ENCODE assay signal across 17 cellular contexts in the genomic region with DNA sequence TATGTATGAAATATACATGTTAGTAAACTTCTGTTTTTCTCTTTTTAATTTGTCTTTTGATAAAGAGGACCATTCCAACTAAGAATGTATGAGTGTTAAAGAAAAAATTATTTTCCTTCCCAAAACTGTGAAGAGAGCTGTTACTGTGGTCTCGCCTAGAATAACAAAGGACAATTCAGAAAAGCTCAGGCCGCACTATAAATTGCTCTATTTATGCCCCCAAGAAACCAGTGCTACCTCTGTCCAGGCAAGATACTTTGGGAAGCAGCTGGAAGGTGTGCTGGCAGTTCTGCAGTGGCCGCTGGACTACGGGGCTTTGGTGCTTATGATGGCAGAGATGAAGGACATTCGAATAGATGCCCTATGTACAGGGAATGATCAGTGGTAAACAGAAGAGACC.
DNase-seq lines count a peak whose midpoint lies in the region; ATAC-seq and TF ChIP-seq lines count a peak whose summit lies in the region.
"Had no signal": no experiment of that assay in that cellular context is flagged by ENCODE, and none has a peak within 500 bp of the region (broad histone marks: within the 10 kb centered on the region; RNA-seq: fewer than 3 reads in every experiment).

No MANE protein-coding gene starts in this region.

- H4K8ac ChIP-seq in mesenchymal stem cell (ENCODE audit: low read length): no peak overlapping the region

- no peak overlapping the region for H3K14ac ChIP-seq in mesenchymal stem cell (ENCODE audit: low read length in 2 of 2)

- H3K4me3 ChIP-seq in right atrium auricular region (no peak overlapping the region), mesenchymal stem cell (ENCODE audit: insufficient read depth in 1 of 2, low read depth in 1 of 2, low read length in 2 of 2) (no peak overlapping the region), urinary bladder (ENCODE audit: low read depth, low read length) (no peak overlapping the region)
- H3K4me3 ChIP-seq: hepatocyte, pancreas had no signal

- H3K4me1 ChIP-seq in right atrium auricular region (peaks cover 0 to 33% of the 10 kb centered on the region in 2 donors), mesenchymal stem cell (ENCODE audit: control insufficient read depth, insufficient read depth, low read depth, low read length) (peaks cover 2% of the 10 kb centered on the region), urinary bladder (ENCODE audit: insufficient read depth) (no peaks in the 10 kb centered on the region)
- H3K4me1 ChIP-seq: pancreas had no signal

- intact Hi-C loops in Right ventricle myocardium superior (cut with DNase I): no loop called here
- intact Hi-C loops in dendritic cell treated with granulocyte-macrophage colony-stimulating factor and Interleukin-4, amounts not matched to agents 40 ng/mL and 50 ng/mL, for 4 days (cut with micrococcal nuclease): no loop called here

- no peak for TF ChIP-seq CTCF in right atrium auricular region (IDR thresholded peaks at IDR 0.05)

- peak; percentile 32 for ATAC-seq in Right ventricle myocardium superior (ENCODE audit: poor library complexity)
- no peak for ATAC-seq in HG03460 (IDR thresholded peaks at IDR 0.05; ENCODE audit: unreplicated experiment)
- ATAC-seq: activated CD4-positive, CD25-positive, alpha-beta regulatory T cell treated with anti-CD3 and anti-CD28 coated beads, Interleukin-2, amount 50 U/mL, for 24 hours; activated CD8-positive, alpha-beta T cell treated with anti-CD3 and anti-CD28 coated beads, Interleukin-2, amount 10 ng/mL, durations not matched to agents 7 days and 5 days; naive thymus-derived CD8-positive, alpha-beta T cell had no signal

- peak overlapping the region in 1 of 2 experiments; percentile 50 for H3K18ac ChIP-seq in mesenchymal stem cell (ENCODE audit: low read depth in 1 of 2, low read length in 2 of 2)

- H3K27me3 ChIP-seq in right atrium auricular region: no peaks in the 10 kb centered on the region
- H3K27me3 ChIP-seq in mesenchymal stem cell (ENCODE audit: control insufficient read depth in 1 of 2, insufficient read depth in 1 of 2, low read length in 2 of 2): no peaks in the 10 kb centered on the region
- H3K27me3 ChIP-seq: hepatocyte, pancreas had no signal

- no peaks in the 10 kb centered on the region for H3K9me3 Mint-ChIP-seq in dendritic cell treated with granulocyte-macrophage colony-stimulating factor and Interleukin-4, amounts not matched to agents 40 ng/mL and 50 ng/mL, for 4 days
- H3K9me3 Mint-ChIP-seq: naive thymus-derived CD8-positive, alpha-beta T cell had no signal

- H3K4me1 Mint-ChIP-seq in dendritic cell treated with granulocyte-macrophage colony-stimulating factor and Interleukin-4, amounts not matched to agents 40 ng/mL and 50 ng/mL, for 4 days (ENCODE audit: low read depth): peaks cover 12% of the 10 kb centered on the region
- H3K4me1 Mint-ChIP-seq: immature natural killer cell; naive thymus-derived CD8-positive, alpha-beta T cell had no signal

- H3K4ac ChIP-seq in mesenchymal stem cell (ENCODE audit: low read depth in 1 of 2, low read length in 2 of 2): peak overlapping the region; percentile 33 to 47

- peaks cover 8% of the 10 kb centered on the region for H3K79me1 ChIP-seq in mesenchymal stem cell (replicated peaks; ENCODE audit: low read length, poor library complexity, severe bottlenecking)

- no peak overlapping the region for H2BK120ac ChIP-seq in mesenchymal stem cell (ENCODE audit: low read depth, low read length)

- H3K27me3 Mint-ChIP-seq in dendritic cell treated with granulocyte-macrophage colony-stimulating factor and Interleukin-4, amounts not matched to agents 40 ng/mL and 50 ng/mL, for 4 days: no peaks in the 10 kb centered on the region

- no peak overlapping the region for H3K4me3 Mint-ChIP-seq in dendritic cell treated with granulocyte-macrophage colony-stimulating factor and Interleukin-4, amounts not matched to agents 40 ng/mL and 50 ng/mL, for 4 days
- H3K4me3 Mint-ChIP-seq: activated CD8-positive, alpha-beta T cell treated with anti-CD3 and anti-CD28 coated beads, Interleukin-2, amount 10 ng/mL, durations not matched to agents 7 days and 5 days; immature natural killer cell; naive thymus-derived CD8-positive, alpha-beta T cell had no signal

- peaks cover 12% of the 10 kb centered on the region for H3K36me3 Mint-ChIP-seq in dendritic cell treated with granulocyte-macrophage colony-stimulating factor and Interleukin-4, amounts not matched to agents 40 ng/mL and 50 ng/mL, for 4 days (ENCODE audit: low read depth)
- H3K36me3 Mint-ChIP-seq: immature natural killer cell; naive thymus-derived CD8-positive, alpha-beta T cell had no signal

- H3K27ac ChIP-seq in right atrium auricular region (peak overlapping the region in 1 of 2 donors; percentile 23), mesenchymal stem cell (ENCODE audit: low read length, poor library complexity, severe bottlenecking) (no peak overlapping the region), urinary bladder (ENCODE audit: low read depth) (peak overlapping the region; percentile 52)
- H3K27ac ChIP-seq: 22Rv1, hepatocyte had no signal

- H3K9me3 ChIP-seq in right atrium auricular region (no peaks in the 10 kb centered on the region), mesenchymal stem cell (ENCODE audit: control insufficient read depth, low read length) (no peaks in the 10 kb centered on the region)
- H3K9me3 ChIP-seq: pancreas had no signal

- H2BK5ac ChIP-seq in mesenchymal stem cell (ENCODE audit: low read depth, low read length, poor library complexity, severe bottlenecking): no peak overlapping the region

- WGBS in mesenchymal stem cell: 94% methylated on average over 2 of the region's 5 CpGs
- WGBS in urinary bladder: 96% methylated on average over 5 of the region's 5 CpGs

- no peak overlapping the region for H4K91ac ChIP-seq in mesenchymal stem cell (ENCODE audit: low read length)

- DNase-seq in Right ventricle myocardium superior (no peak), right atrium auricular region (ENCODE audit: low spot score) (no peak), mesenchymal stem cell (no peak), SW 1271 (lab: John Stamatoyannopoulos, UW) (no peak), superior temporal gyrus (ENCODE audit: extremely low spot score) (no peak)
- DNase-seq: activated CD8-positive, alpha-beta T cell treated with anti-CD3 and anti-CD28 coated beads, Interleukin-2, amount 10 ng/mL, durations not matched to agents 7 days and 5 days; activated naive CD4-positive, alpha-beta T cell; activated T-cell treated with anti-CD3 and anti-CD28 coated beads, Interleukin-2, amount 50 U/mL, for 1 hour; immature natural killer cell; naive thymus-derived CD8-positive, alpha-beta T cell had no signal

- H2AFZ ChIP-seq in mesenchymal stem cell (ENCODE audit: low read depth, low read length): no peak overlapping the region
- H2AFZ ChIP-seq: hepatocyte had no signal

- no peak overlapping the region for H3K4me2 ChIP-seq in mesenchymal stem cell (ENCODE audit: low read length, poor library complexity, severe bottlenecking)
- H3K4me2 ChIP-seq: hepatocyte had no signal

- H3K23ac ChIP-seq in mesenchymal stem cell (ENCODE audit: low read length in 2 of 2): no peak overlapping the region

- no peak overlapping the region for H3K9ac ChIP-seq in mesenchymal stem cell (ENCODE audit: low read length)

- no peaks in the 10 kb centered on the region for H3K36me3 ChIP-seq in right atrium auricular region
- H3K36me3 ChIP-seq in mesenchymal stem cell (ENCODE audit: control insufficient read depth in 1 of 2, insufficient read depth in 2 of 2, low read depth in 1 of 2, low read length in 2 of 2): peaks cover 0 to 6% of the 10 kb centered on the region in 2 experiments
- H3K36me3 ChIP-seq in urinary bladder (ENCODE audit: insufficient read depth): no peaks in the 10 kb centered on the region
- H3K36me3 ChIP-seq: pancreas had no signal

- H3K27ac Mint-ChIP-seq in dendritic cell treated with granulocyte-macrophage colony-stimulating factor and Interleukin-4, amounts not matched to agents 40 ng/mL and 50 ng/mL, for 4 days: peak overlapping the region; percentile 79
- H3K27ac Mint-ChIP-seq: activated CD8-positive, alpha-beta T cell treated with anti-CD3 and anti-CD28 coated beads, Interleukin-2, amount 10 ng/mL, durations not matched to agents 7 days and 5 days; immature natural killer cell; naive thymus-derived CD8-positive, alpha-beta T cell had no signal

- no peak overlapping the region for H2AK5ac ChIP-seq in mesenchymal stem cell (ENCODE audit: low read length, severe bottlenecking)

- no peak overlapping the region for H2BK15ac ChIP-seq in mesenchymal stem cell (ENCODE audit: low read depth, poor library complexity, severe bottlenecking)

- H2BK12ac ChIP-seq in mesenchymal stem cell (ENCODE audit: low read length in 2 of 2): no peak overlapping the region
